In the genomic region with DNA sequence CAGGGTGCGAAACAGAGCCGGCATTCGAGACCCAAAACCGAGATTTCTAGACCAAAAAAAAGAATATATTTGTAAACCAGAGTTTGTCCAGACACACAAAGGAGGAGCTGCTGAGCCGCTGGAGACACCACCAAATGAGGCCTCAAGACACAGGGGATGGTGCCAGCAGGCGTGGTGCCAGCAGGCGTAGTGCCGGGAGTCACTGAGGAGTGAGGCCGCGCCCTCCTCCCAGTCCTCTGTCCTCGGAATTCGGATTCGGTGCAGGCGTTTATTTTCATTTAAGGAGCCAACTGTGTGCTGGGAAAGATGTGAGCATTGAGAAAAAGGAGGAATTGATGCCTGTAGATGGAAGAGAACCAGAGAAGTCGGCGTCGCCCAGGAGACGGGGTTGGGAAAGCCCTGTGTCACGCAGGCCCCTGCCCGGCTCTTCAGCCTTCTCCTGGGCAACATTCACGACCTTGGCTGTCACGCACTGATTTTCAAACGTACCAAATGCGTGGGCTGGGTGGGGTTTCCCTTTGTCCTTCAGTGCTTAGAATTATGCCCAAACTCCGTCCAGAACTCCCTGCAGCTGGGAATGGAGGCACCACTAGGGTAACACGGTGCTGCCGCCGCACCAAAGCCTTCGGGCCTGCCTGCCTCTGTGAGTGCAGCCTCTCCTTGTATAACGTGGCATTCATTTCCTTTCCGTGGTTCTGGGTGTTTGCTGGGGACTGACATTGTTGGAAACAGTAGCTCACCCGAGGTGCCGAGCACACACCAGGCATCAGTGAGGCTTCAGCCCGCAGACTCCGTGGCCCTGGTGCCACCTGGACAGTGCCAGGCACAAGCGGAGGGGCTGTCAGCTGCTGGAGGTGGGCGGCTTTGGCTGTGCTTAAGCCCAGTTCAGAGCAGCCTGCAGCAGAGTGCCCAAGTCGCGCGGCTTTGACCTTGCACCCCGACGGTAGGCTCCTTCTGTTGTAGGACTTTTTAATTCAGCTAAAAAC, we compare ENCODE assay signal across 1 cellular context.
TF ChIP-seq lines count a peak whose summit lies in the region.

No MANE protein-coding gene starts in this region.

TF ChIP-seq in IMR-90, 13 proteins besides CTCF, POLR2A, EP300 and RAD21 (continued from another document):
- TF ChIP-seq RCOR1 (IDR thresholded peaks at IDR 0.05; ENCODE audit: insufficient replicate concordance, low read length): no peak
- TF ChIP-seq, protein P1, sequence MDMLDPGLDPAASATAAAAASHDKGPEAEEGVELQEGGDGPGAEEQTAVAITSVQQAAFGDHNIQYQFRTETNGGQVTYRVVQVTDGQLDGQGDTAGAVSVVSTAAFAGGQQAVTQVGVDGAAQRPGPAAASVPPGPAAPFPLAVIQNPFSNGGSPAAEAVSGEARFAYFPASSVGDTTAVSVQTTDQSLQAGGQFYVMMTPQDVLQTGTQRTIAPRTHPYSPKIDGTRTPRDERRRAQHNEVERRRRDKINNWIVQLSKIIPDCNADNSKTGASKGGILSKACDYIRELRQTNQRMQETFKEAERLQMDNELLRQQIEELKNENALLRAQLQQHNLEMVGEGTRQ (IDR thresholded peaks at IDR 0.05; ENCODE audit: low read depth, low read length): no peak
- TF ChIP-seq RFX5 (IDR thresholded peaks at IDR 0.05; ENCODE audit: low read depth, low read length): no peak
- TF ChIP-seq MAZ (IDR thresholded peaks at IDR 0.05; ENCODE audit: borderline replicate concordance, low read depth, low read length): no peak
- no peak for TF ChIP-seq SMC3 (IDR thresholded peaks at IDR 0.05; ENCODE audit: low read depth, low read length)
- TF ChIP-seq, protein P2, sequence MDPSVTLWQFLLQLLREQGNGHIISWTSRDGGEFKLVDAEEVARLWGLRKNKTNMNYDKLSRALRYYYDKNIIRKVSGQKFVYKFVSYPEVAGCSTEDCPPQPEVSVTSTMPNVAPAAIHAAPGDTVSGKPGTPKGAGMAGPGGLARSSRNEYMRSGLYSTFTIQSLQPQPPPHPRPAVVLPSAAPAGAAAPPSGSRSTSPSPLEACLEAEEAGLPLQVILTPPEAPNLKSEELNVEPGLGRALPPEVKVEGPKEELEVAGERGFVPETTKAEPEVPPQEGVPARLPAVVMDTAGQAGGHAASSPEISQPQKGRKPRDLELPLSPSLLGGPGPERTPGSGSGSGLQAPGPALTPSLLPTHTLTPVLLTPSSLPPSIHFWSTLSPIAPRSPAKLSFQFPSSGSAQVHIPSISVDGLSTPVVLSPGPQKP (IDR thresholded peaks at IDR 0.05; ENCODE audit: borderline replicate concordance, low read depth, low read length): no peak
- TF ChIP-seq MXI1 (IDR thresholded peaks at IDR 0.05; ENCODE audit: borderline replicate concordance, low read depth, low read length): no peak
